ENCODE assay signal across 18 cellular contexts in the genomic region with DNA sequence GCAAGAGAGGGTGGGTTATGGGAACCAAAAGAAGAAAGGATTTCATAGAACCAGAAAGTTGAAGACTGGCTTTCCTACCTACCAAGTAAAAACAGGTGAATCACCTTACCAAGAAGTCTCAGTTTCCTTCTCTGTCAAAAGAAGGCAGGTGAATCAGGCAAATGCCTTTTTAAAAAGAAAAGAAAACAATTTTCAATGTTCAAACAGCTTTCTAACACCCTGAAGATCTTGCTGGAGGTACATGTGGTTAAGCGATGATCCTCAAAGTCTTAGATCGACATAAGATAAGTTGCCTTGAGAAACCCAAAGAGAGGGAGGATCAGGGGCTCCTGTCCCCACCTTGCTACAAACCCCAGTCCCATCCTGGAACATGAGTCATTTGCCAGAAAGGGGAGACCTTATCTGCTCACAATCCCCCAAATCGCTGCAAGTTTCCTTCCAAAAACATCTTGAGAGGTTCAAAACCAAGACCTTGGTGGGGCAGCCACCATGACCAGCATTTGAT.
DNase-seq lines count a peak whose midpoint lies in the region; ATAC-seq and TF ChIP-seq lines count a peak whose summit lies in the region.
"Had no signal": no experiment of that assay in that cellular context is flagged by ENCODE, and none has a peak within 500 bp of the region (broad histone marks: within the 10 kb centered on the region; RNA-seq: fewer than 3 reads in every experiment).

No MANE protein-coding gene starts in this region.

- whole genome bisulfite sequencing in spleen, 5 donors, result 84 to 87% (median 86%) methylated on average over 3 of the region's 3 CpGs

- TF ChIP-seq CTCF in OCI-LY7 (conservative IDR thresholded peaks at IDR 0.05; ENCODE audit: low read length) (no peak), spleen (IDR thresholded peaks at IDR 0.05 in 8 of 11, conservative IDR thresholded peaks at IDR 0.05 in 3 of 11) (no peak)

- peaks cover 90% of the 10 kb centered on the region for H3K36me3 ChIP-seq in OCI-LY7 (ENCODE audit: insufficient read depth, low read length)
- H3K36me3 ChIP-seq in spleen, result peaks cover 4 to 97% (median 51%) of the 10 kb centered on the region in 6 donors
- H3K36me3 ChIP-seq: colonic mucosa, ovary, WERI-Rb-1 had no signal

- H3K27ac ChIP-seq in OCI-LY7 (ENCODE audit: low read depth, low read length, poor library complexity, severe bottlenecking) (peak overlapping the region; percentile 30), spleen (no peak overlapping the region)
- H3K27ac ChIP-seq: A549; BLaER1 treated with 17β-estradiol and CSF1 and Interleukin-3, amounts not matched to agents 10 nM and 100 nM; colonic mucosa; heart right ventricle; ovary; WERI-Rb-1 had no signal

- peak overlapping the region; percentile 45 for H3K4me2 ChIP-seq in OCI-LY7 (ENCODE audit: low read length)
- H3K4me2 ChIP-seq: A549; BLaER1 treated with 17β-estradiol and CSF1 and Interleukin-3, amounts not matched to agents 10 nM and 100 nM had no signal

- H3K4me1 ChIP-seq in OCI-LY7 (ENCODE audit: insufficient read depth, low read length, poor library complexity, severe bottlenecking) (peaks cover 31% of the 10 kb centered on the region), spleen (peaks cover 0 to 19% (median 0%) of the 10 kb centered on the region in 6 donors)
- H3K4me1 ChIP-seq: A549; BLaER1 treated with 17β-estradiol and CSF1 and Interleukin-3, amounts not matched to agents 10 nM and 100 nM; colonic mucosa; heart right ventricle had no signal

- H3K9me3 Mint-ChIP-seq in activated CD4-positive, alpha-beta T cell treated with anti-CD3 and anti-CD28 coated beads, Interleukin-2, amount 10 ng/mL, durations not matched to agents 7 days and 5 days, result no peaks in the 10 kb centered on the region
- no peaks in the 10 kb centered on the region for H3K9me3 Mint-ChIP-seq in activated naive CD4-positive, alpha-beta T cell treated with anti-CD3 and anti-CD28 coated beads, Interleukin-2, amount 10 ng/mL, durations not matched to agents 7 days and 5 days
- H3K9me3 Mint-ChIP-seq: HFFc6 had no signal

- no peaks in the 10 kb centered on the region for H4K20me1 ChIP-seq in OCI-LY7 (ENCODE audit: insufficient read depth, low read length)
- H4K20me1 ChIP-seq: BLaER1 treated with 17β-estradiol and CSF1 and Interleukin-3, amounts not matched to agents 10 nM and 100 nM had no signal

- no TSS peak for BruUV-seq in OCI-LY7 (replicated peaks; lab: Mats Ljungman, UMichigan)

- no peak for TF ChIP-seq POLR2A in spleen (IDR thresholded peaks at IDR 0.05)

- POLR2A ChIA-PET in activated CD4-positive, alpha-beta T cell treated with anti-CD3 and anti-CD28 coated beads, Interleukin-2, amount 10 ng/mL, durations not matched to agents 7 days and 5 days (lab: Charles Lee), result interaction anchor here (0.5 to 0.6 kb wide), 2 partner anchors 67 to 70 kb away, joined by 5 to 6 read pairs; no protein-coding TSS in a partner anchor
- POLR2A ChIA-PET in OCI-LY7 (lab: Charles Lee), result interaction anchor here (0.7 kb wide), 1 partner anchor 11 kb away, joined by 4 read pairs; no protein-coding TSS in a partner anchor

- H3K27ac Mint-ChIP-seq in activated CD4-positive, alpha-beta T cell treated with anti-CD3 and anti-CD28 coated beads, Interleukin-2, amount 10 ng/mL, durations not matched to agents 7 days and 5 days, result peak overlapping the region; percentile 84
- peak overlapping the region; percentile 90 for H3K27ac Mint-ChIP-seq in activated naive CD4-positive, alpha-beta T cell treated with anti-CD3 and anti-CD28 coated beads, Interleukin-2, amount 10 ng/mL, durations not matched to agents 7 days and 5 days
- H3K27ac Mint-ChIP-seq: HFFc6 had no signal

- no peak overlapping the region for H3K4me3 ChIP-seq in OCI-LY7 (ENCODE audit: low read depth, low read length, poor library complexity, severe bottlenecking)
- no peak overlapping the region for H3K4me3 ChIP-seq in spleen
- H3K4me3 ChIP-seq: A549; BLaER1 treated with 17β-estradiol and CSF1 and Interleukin-3, amounts not matched to agents 10 nM and 100 nM; colonic mucosa; heart right ventricle; lung; ovary; tibial nerve had no signal

- no peaks in the 10 kb centered on the region for H3K27me3 ChIP-seq in spleen (replicated peaks in 1 of 7)
- H3K27me3 ChIP-seq: BLaER1 treated with 17β-estradiol and CSF1 and Interleukin-3, amounts not matched to agents 10 nM and 100 nM; colonic mucosa; heart right ventricle; ovary; tibial nerve had no signal

- CTCF ChIA-PET in activated CD4-positive, alpha-beta T cell treated with anti-CD3 and anti-CD28 coated beads, Interleukin-2, amount 10 ng/mL, durations not matched to agents 7 days and 5 days (lab: Charles Lee), result interaction anchor here (1.1 to 1.3 kb wide), 3 partner anchors 11 to 121 kb away, joined by 4 read pairs; no protein-coding TSS in a partner anchor
- CTCF ChIA-PET in OCI-LY7 (lab: Charles Lee; ENCODE audit: unreplicated experiment), result no interaction called here
- CTCF ChIA-PET in activated naive CD4-positive, alpha-beta T cell treated with anti-CD3 and anti-CD28 coated beads, Interleukin-2, amount 10 ng/mL, durations not matched to agents 7 days and 5 days (lab: Charles Lee), result interaction anchor here (0.7 kb wide), 1 partner anchor 23 kb away, joined by 3 read pairs; no protein-coding TSS in a partner anchor

- H3K36me3 Mint-ChIP-seq in activated CD4-positive, alpha-beta T cell treated with anti-CD3 and anti-CD28 coated beads, Interleukin-2, amount 10 ng/mL, durations not matched to agents 7 days and 5 days (ENCODE audit: low read depth), result peaks cover 81% of the 10 kb centered on the region
- peaks cover 73% of the 10 kb centered on the region for H3K36me3 Mint-ChIP-seq in activated naive CD4-positive, alpha-beta T cell treated with anti-CD3 and anti-CD28 coated beads, Interleukin-2, amount 10 ng/mL, durations not matched to agents 7 days and 5 days

- intact Hi-C loops in OCI-LY7 (cut with micrococcal nuclease; ENCODE audit: unreplicated experiment), result no loop called here
- intact Hi-C loops in spleen (cut with DNase I; ENCODE audit: low total_unique reads), result no loop called here

- H3K9me2 ChIP-seq in OCI-LY7 (ENCODE audit: insufficient read depth, low read length), result no peaks in the 10 kb centered on the region

- H3K4me1 Mint-ChIP-seq in activated CD4-positive, alpha-beta T cell treated with anti-CD3 and anti-CD28 coated beads, Interleukin-2, amount 10 ng/mL, durations not matched to agents 7 days and 5 days, result peaks cover 60% of the 10 kb centered on the region
- H3K4me1 Mint-ChIP-seq in activated naive CD4-positive, alpha-beta T cell treated with anti-CD3 and anti-CD28 coated beads, Interleukin-2, amount 10 ng/mL, durations not matched to agents 7 days and 5 days, result peaks cover 61% of the 10 kb centered on the region

- DNase-seq in activated CD4-positive, alpha-beta T cell treated with anti-CD3 and anti-CD28 coated beads, Interleukin-2, amount 10 ng/mL, durations not matched to agents 7 days and 5 days, result peak; percentile 36
- no peak for DNase-seq in activated CD4-positive, alpha-beta T cell treated with anti-CD3 and anti-CD28 coated beads, Interleukin-2, amount 50 U/mL, for 1 hour
- DNase-seq in OCI-LY7 (ENCODE audit: low spot score), result no peak
- peak; percentile 48 for DNase-seq in activated naive CD4-positive, alpha-beta T cell treated with anti-CD3 and anti-CD28 coated beads, Interleukin-2, amount 10 ng/mL, durations not matched to agents 7 days and 5 days
- peak; percentile 19 for DNase-seq in spleen
- no peak for DNase-seq in NCI-H2081 treated with DMSO at 0.1 percent for 48 hours (lab: John Stamatoyannopoulos, UW)
- no peak for DNase-seq in NCI-H524 treated with DMSO at 0.1 percent for 48 hours (lab: John Stamatoyannopoulos, UW)
- DNase-seq: colonic mucosa, heart right ventricle, HFFc6, SHP77, WERI-Rb-1 had no signal

- no peaks in the 10 kb centered on the region for H3K9me3 ChIP-seq in OCI-LY7 (ENCODE audit: low read length)
- no peaks in the 10 kb centered on the region for H3K9me3 ChIP-seq in spleen
- H3K9me3 ChIP-seq: A549; BLaER1 treated with 17β-estradiol and CSF1 and Interleukin-3, amounts not matched to agents 10 nM and 100 nM; colonic mucosa; heart right ventricle; ovary; tibial nerve had no signal

- H2AFZ ChIP-seq in OCI-LY7 (ENCODE audit: low read length), result no peak overlapping the region

- no peak for ATAC-seq in GM21786 (IDR thresholded peaks at IDR 0.05; ENCODE audit: unreplicated experiment)
- ATAC-seq: A549 had no signal

- peak overlapping the region; percentile 3 for H3K4me3 Mint-ChIP-seq in activated CD4-positive, alpha-beta T cell treated with anti-CD3 and anti-CD28 coated beads, Interleukin-2, amount 10 ng/mL, durations not matched to agents 7 days and 5 days
- H3K4me3 Mint-ChIP-seq in activated naive CD4-positive, alpha-beta T cell treated with anti-CD3 and anti-CD28 coated beads, Interleukin-2, amount 10 ng/mL, durations not matched to agents 7 days and 5 days, result peak overlapping the region; percentile 2
- H3K4me3 Mint-ChIP-seq: HFFc6 had no signal

- no peaks in the 10 kb centered on the region for H3K79me2 ChIP-seq in OCI-LY7 (ENCODE audit: insufficient read depth, low read depth, low read length)

- H3K27me3 Mint-ChIP-seq in activated CD4-positive, alpha-beta T cell treated with anti-CD3 and anti-CD28 coated beads, Interleukin-2, amount 10 ng/mL, durations not matched to agents 7 days and 5 days, result no peaks in the 10 kb centered on the region
- H3K27me3 Mint-ChIP-seq in activated naive CD4-positive, alpha-beta T cell treated with anti-CD3 and anti-CD28 coated beads, Interleukin-2, amount 10 ng/mL, durations not matched to agents 7 days and 5 days, result no peaks in the 10 kb centered on the region

Comparison
In these comparisons a context has a peak if more than half of its experiments do, and no peak if none do; other contexts are left out.
1. DNase-seq: peak in activated CD4-positive, alpha-beta T cell treated with anti-CD3 and anti-CD28 coated beads, Interleukin-2, amount 10 ng/mL, durations not matched to agents 7 days and 5 days (single experiment), activated naive CD4-positive, alpha-beta T cell treated with anti-CD3 and anti-CD28 coated beads, Interleukin-2, amount 10 ng/mL, durations not matched to agents 7 days and 5 days (single experiment) and spleen (single experiment); none in activated CD4-positive, alpha-beta T cell treated with anti-CD3 and anti-CD28 coated beads, Interleukin-2, amount 50 U/mL, for 1 hour (single experiment), OCI-LY7 (single experiment), NCI-H2081 treated with DMSO at 0.1 percent for 48 hours (single experiment) and NCI-H524 treated with DMSO at 0.1 percent for 48 hours (single experiment).